In the genomic region with DNA sequence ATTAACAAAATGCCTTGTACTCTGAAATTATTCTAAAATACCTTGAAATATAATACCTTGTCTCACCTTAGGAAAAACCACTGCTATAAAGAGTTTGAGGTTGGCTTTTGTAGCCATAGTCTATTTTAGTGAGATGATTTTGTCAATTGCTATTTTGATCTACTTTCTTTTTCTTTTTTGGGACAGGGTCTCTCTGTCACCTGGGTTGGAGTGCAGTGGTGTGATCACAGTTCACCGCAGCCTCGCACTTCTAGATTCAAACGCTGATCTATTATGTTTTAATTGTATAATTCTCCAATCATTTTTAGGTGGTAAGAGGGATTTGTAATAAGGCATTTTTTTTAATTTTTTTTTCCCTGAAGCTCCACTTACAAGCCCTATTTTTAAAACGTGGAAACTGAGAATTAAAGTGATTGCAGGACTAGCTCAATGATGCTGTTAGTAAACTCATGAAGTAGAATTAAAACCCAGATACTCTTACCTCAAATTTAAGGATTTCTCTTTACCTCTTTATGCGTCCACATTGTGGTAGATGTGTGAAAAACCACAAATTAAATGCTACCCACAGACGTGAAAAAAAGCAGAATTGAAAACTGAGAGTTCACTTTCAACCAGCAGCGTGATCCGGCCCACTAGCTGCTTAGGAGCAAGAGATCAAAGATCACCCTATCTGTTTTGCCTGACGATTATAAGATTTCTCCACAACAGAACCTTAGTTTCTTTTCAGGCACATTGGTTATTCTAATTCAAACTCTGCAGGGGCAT, we compare ENCODE assay signal across 1 cellular context.
TF ChIP-seq lines count a peak whose summit lies in the region.

No MANE protein-coding gene starts in this region.

TF ChIP-seq in GM12878, 131 proteins besides CTCF, POLR2A, EP300 and RAD21 (continued from another document):
- TF ChIP-seq EZH2 (IDR thresholded peaks at IDR 0.05; ENCODE audit: borderline replicate concordance, control insufficient read depth, low read depth, low read length) = no peak
- TF ChIP-seq, protein P1, sequence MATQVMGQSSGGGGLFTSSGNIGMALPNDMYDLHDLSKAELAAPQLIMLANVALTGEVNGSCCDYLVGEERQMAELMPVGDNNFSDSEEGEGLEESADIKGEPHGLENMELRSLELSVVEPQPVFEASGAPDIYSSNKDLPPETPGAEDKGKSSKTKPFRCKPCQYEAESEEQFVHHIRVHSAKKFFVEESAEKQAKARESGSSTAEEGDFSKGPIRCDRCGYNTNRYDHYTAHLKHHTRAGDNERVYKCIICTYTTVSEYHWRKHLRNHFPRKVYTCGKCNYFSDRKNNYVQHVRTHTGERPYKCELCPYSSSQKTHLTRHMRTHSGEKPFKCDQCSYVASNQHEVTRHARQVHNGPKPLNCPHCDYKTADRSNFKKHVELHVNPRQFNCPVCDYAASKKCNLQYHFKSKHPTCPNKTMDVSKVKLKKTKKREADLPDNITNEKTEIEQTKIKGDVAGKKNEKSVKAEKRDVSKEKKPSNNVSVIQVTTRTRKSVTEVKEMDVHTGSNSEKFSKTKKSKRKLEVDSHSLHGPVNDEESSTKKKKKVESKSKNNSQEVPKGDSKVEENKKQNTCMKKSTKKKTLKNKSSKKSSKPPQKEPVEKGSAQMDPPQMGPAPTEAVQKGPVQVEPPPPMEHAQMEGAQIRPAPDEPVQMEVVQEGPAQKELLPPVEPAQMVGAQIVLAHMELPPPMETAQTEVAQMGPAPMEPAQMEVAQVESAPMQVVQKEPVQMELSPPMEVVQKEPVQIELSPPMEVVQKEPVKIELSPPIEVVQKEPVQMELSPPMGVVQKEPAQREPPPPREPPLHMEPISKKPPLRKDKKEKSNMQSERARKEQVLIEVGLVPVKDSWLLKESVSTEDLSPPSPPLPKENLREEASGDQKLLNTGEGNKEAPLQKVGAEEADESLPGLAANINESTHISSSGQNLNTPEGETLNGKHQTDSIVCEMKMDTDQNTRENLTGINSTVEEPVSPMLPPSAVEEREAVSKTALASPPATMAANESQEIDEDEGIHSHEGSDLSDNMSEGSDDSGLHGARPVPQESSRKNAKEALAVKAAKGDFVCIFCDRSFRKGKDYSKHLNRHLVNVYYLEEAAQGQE (IDR thresholded peaks at IDR 0.05; ENCODE audit: low read depth, low read length) = no peak
- peak; percentile 95 for TF ChIP-seq TBL1XR1 (IDR thresholded peaks at IDR 0.05; ENCODE audit: low read depth, low read length)
- no peak for TF ChIP-seq WRNIP1 (IDR thresholded peaks at IDR 0.05; ENCODE audit: borderline replicate concordance, low read depth, low read length)
- TF ChIP-seq, protein P2, sequence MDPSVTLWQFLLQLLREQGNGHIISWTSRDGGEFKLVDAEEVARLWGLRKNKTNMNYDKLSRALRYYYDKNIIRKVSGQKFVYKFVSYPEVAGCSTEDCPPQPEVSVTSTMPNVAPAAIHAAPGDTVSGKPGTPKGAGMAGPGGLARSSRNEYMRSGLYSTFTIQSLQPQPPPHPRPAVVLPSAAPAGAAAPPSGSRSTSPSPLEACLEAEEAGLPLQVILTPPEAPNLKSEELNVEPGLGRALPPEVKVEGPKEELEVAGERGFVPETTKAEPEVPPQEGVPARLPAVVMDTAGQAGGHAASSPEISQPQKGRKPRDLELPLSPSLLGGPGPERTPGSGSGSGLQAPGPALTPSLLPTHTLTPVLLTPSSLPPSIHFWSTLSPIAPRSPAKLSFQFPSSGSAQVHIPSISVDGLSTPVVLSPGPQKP (IDR thresholded peaks at IDR 0.05; ENCODE audit: low read depth, low read length) = no peak
- peak; percentile 95 for TF ChIP-seq ZNF217 (IDR thresholded peaks at IDR 0.05)
- no peak for TF ChIP-seq FOXK2 (IDR thresholded peaks at IDR 0.05)
- TF ChIP-seq RUNX3 (IDR thresholded peaks at IDR 0.05; ENCODE audit: low read length) = peak; percentile 99
- peak; percentile 34; the same call in 1 of the 2 replicates for TF ChIP-seq RAD51 (IDR thresholded peaks at IDR 0.05)
- peak; percentile 88 for TF ChIP-seq MEF2B (IDR thresholded peaks at IDR 0.05; ENCODE audit: partially characterized antibody, poor library complexity, severe bottlenecking)
- TF ChIP-seq EED (IDR thresholded peaks at IDR 0.05; ENCODE audit: low read depth) = peak; percentile 68; the same call in 1 of the 2 replicates
- no peak for TF ChIP-seq PAX8 (IDR thresholded peaks at IDR 0.05)
- TF ChIP-seq BHLHE40 (IDR thresholded peaks at IDR 0.05; ENCODE audit: borderline replicate concordance in 1 of 2, low read depth in 2 of 2, low read length in 1 of 2) = peak; percentile 85 to 86
- TF ChIP-seq SPI1 (IDR thresholded peaks at IDR 0.05; ENCODE audit: borderline replicate concordance, insufficient read depth, low read depth, low read length) = peak; percentile 98
- peak; percentile 92 to 96 for TF ChIP-seq IKZF2 (IDR thresholded peaks at IDR 0.05)
- TF ChIP-seq, protein P3, sequence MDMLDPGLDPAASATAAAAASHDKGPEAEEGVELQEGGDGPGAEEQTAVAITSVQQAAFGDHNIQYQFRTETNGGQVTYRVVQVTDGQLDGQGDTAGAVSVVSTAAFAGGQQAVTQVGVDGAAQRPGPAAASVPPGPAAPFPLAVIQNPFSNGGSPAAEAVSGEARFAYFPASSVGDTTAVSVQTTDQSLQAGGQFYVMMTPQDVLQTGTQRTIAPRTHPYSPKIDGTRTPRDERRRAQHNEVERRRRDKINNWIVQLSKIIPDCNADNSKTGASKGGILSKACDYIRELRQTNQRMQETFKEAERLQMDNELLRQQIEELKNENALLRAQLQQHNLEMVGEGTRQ (IDR thresholded peaks at IDR 0.05; ENCODE audit: borderline replicate concordance, low read depth, low read length) = no peak
- TF ChIP-seq SMAD1 (IDR thresholded peaks at IDR 0.05; ENCODE audit: low read depth, partially characterized antibody) = no peak
- TF ChIP-seq SRF (IDR thresholded peaks at IDR 0.05; ENCODE audit: low read depth in 2 of 2, low read length in 2 of 2) = no peak
- TF ChIP-seq POLR2AphosphoS5 (IDR thresholded peaks at IDR 0.05; ENCODE audit: low read length) = no peak
- TF ChIP-seq, protein P4, sequence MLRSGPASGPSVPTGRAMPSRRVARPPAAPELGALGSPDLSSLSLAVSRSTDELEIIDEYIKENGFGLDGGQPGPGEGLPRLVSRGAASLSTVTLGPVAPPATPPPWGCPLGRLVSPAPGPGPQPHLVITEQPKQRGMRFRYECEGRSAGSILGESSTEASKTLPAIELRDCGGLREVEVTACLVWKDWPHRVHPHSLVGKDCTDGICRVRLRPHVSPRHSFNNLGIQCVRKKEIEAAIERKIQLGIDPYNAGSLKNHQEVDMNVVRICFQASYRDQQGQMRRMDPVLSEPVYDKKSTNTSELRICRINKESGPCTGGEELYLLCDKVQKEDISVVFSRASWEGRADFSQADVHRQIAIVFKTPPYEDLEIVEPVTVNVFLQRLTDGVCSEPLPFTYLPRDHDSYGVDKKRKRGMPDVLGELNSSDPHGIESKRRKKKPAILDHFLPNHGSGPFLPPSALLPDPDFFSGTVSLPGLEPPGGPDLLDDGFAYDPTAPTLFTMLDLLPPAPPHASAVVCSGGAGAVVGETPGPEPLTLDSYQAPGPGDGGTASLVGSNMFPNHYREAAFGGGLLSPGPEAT (IDR thresholded peaks at IDR 0.05; ENCODE audit: low read depth) = peak; percentile 87
- TF ChIP-seq ZNF24 (IDR thresholded peaks at IDR 0.05) = peak; percentile 71
- no peak for TF ChIP-seq SP1 (IDR thresholded peaks at IDR 0.05; ENCODE audit: low read depth, low read length)
- 0 out of 2 replicates have a peak, but pooled peaks have one; percentile 29 for TF ChIP-seq ESRRA (IDR thresholded peaks at IDR 0.05; ENCODE audit: low read length)
- TF ChIP-seq TCF3 (IDR thresholded peaks at IDR 0.05; ENCODE audit: borderline replicate concordance, insufficient read depth, low read depth, low read length) = 0 out of 2 replicates have a peak, but pooled peaks have one; percentile 45
- peak; percentile 94 for TF ChIP-seq PAX5 (IDR thresholded peaks at IDR 0.05; ENCODE audit: borderline replicate concordance, low read depth, low read length)
- peak; percentile 76 for TF ChIP-seq NBN (IDR thresholded peaks at IDR 0.05)
- TF ChIP-seq, protein P5, sequence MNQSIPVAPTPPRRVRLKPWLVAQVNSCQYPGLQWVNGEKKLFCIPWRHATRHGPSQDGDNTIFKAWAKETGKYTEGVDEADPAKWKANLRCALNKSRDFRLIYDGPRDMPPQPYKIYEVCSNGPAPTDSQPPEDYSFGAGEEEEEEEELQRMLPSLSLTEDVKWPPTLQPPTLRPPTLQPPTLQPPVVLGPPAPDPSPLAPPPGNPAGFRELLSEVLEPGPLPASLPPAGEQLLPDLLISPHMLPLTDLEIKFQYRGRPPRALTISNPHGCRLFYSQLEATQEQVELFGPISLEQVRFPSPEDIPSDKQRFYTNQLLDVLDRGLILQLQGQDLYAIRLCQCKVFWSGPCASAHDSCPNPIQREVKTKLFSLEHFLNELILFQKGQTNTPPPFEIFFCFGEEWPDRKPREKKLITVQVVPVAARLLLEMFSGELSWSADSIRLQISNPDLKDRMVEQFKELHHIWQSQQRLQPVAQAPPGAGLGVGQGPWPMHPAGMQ (IDR thresholded peaks at IDR 0.05; ENCODE audit: borderline replicate concordance) = no peak
- TF ChIP-seq SMAD5 (IDR thresholded peaks at IDR 0.05; ENCODE audit: low read depth) = no peak
- no peak for TF ChIP-seq NFXL1 (IDR thresholded peaks at IDR 0.05; ENCODE audit: borderline replicate concordance)
- TF ChIP-seq MTA2 (IDR thresholded peaks at IDR 0.05; ENCODE audit: low read depth) = peak; percentile 100
- TF ChIP-seq POLR2AphosphoS2 (IDR thresholded peaks at IDR 0.05; ENCODE audit: low read depth, low read length) = no peak
- peak; percentile 91; the same call in 2 of the 3 replicates for TF ChIP-seq POU2F2 (IDR thresholded peaks at IDR 0.05; ENCODE audit: borderline replicate concordance, low read depth, low read length)
- TF ChIP-seq, protein P6, sequence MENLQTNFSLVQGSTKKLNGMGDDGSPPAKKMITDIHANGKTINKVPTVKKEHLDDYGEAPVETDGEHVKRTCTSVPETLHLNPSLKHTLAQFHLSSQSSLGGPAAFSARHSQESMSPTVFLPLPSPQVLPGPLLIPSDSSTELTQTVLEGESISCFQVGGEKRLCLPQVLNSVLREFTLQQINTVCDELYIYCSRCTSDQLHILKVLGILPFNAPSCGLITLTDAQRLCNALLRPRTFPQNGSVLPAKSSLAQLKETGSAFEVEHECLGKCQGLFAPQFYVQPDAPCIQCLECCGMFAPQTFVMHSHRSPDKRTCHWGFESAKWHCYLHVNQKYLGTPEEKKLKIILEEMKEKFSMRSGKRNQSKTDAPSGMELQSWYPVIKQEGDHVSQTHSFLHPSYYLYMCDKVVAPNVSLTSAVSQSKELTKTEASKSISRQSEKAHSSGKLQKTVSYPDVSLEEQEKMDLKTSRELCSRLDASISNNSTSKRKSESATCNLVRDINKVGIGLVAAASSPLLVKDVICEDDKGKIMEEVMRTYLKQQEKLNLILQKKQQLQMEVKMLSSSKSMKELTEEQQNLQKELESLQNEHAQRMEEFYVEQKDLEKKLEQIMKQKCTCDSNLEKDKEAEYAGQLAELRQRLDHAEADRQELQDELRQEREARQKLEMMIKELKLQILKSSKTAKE (IDR thresholded peaks at IDR 0.05; ENCODE audit: low read depth, poor library complexity, severe bottlenecking) = peak; percentile 88
- TF ChIP-seq, protein P7, sequence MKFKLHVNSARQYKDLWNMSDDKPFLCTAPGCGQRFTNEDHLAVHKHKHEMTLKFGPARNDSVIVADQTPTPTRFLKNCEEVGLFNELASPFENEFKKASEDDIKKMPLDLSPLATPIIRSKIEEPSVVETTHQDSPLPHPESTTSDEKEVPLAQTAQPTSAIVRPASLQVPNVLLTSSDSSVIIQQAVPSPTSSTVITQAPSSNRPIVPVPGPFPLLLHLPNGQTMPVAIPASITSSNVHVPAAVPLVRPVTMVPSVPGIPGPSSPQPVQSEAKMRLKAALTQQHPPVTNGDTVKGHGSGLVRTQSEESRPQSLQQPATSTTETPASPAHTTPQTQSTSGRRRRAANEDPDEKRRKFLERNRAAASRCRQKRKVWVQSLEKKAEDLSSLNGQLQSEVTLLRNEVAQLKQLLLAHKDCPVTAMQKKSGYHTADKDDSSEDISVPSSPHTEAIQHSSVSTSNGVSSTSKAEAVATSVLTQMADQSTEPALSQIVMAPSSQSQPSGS (IDR thresholded peaks at IDR 0.05; ENCODE audit: low read length) = peak; percentile 79
- TF ChIP-seq CHD4 (IDR thresholded peaks at IDR 0.05) = no peak
- TF ChIP-seq LARP7 (IDR thresholded peaks at IDR 0.05) = no peak
- TF ChIP-seq, protein P8, sequence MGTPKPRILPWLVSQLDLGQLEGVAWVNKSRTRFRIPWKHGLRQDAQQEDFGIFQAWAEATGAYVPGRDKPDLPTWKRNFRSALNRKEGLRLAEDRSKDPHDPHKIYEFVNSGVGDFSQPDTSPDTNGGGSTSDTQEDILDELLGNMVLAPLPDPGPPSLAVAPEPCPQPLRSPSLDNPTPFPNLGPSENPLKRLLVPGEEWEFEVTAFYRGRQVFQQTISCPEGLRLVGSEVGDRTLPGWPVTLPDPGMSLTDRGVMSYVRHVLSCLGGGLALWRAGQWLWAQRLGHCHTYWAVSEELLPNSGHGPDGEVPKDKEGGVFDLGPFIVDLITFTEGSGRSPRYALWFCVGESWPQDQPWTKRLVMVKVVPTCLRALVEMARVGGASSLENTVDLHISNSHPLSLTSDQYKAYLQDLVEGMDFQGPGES (IDR thresholded peaks at IDR 0.05) = no peak
- TF ChIP-seq PML (IDR thresholded peaks at IDR 0.05; ENCODE audit: low read length) = 0 out of 2 replicates have a peak, but pooled peaks have one; percentile 63
- no peak for TF ChIP-seq SREBF2 (IDR thresholded peaks at IDR 0.05; ENCODE audit: low read length)
- TF ChIP-seq GABPA (IDR thresholded peaks at IDR 0.05; ENCODE audit: low read depth) = peak; percentile 35; the same call in 1 of the 2 replicates
